Comparison of ENCODE assay signal across 2 cellular contexts in genomic region chr7:967361-968082, GRCh38.
A peak's percentile ranks its signal among the peaks of the same experiment; 100 is the strongest.
TF ChIP-seq lines count a peak whose summit lies in the region.

No MANE protein-coding gene starts in this region.

TF ChIP-seq in HepG2, 621 proteins besides CTCF, POLR2A, EP300 and RAD21:
- TF ChIP-seq ZNF691 (CRISPR knock-in tag; IDR thresholded peaks at IDR 0.05; ENCODE audit: borderline replicate concordance, low read depth) = 0 out of 2 replicates have a peak, but pooled peaks have one; percentile 38
- TF ChIP-seq EZH2 (conservative IDR thresholded peaks at IDR 0.05; ENCODE audit: low read depth, low read length) = no peak
- peak; percentile 39 for TF ChIP-seq RBFOX2 (IDR thresholded peaks at IDR 0.05; ENCODE audit: low read depth, low read length)
- TF ChIP-seq, protein P1, sequence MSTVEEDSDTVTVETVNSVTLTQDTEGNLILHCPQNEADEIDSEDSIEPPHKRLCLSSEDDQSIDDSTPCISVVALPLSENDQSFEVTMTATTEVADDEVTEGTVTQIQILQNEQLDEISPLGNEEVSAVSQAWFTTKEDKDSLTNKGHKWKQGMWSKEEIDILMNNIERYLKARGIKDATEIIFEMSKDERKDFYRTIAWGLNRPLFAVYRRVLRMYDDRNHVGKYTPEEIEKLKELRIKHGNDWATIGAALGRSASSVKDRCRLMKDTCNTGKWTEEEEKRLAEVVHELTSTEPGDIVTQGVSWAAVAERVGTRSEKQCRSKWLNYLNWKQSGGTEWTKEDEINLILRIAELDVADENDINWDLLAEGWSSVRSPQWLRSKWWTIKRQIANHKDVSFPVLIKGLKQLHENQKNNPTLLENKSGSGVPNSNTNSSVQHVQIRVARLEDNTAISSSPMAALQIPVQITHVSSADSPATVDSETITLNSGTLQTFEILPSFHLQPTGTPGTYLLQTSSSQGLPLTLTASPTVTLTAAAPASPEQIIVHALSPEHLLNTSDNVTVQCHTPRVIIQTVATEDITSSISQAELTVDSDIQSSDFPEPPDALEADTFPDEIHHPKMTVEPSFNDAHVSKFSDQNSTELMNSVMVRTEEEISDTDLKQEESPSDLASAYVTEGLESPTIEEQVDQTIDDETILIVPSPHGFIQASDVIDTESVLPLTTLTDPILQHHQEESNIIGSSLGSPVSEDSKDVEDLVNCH (CRISPR knock-in tag; IDR thresholded peaks at IDR 0.05) = no peak
- TF ChIP-seq RBM39 (IDR thresholded peaks at IDR 0.05; ENCODE audit: low read depth, low read length, poor library complexity, severe bottlenecking) = peak; percentile 7
- no peak for TF ChIP-seq MTF1 (CRISPR knock-in tag; IDR thresholded peaks at IDR 0.05)
- TF ChIP-seq NONO (IDR thresholded peaks at IDR 0.05) = no peak
- TF ChIP-seq NONO (CRISPR knock-in tag; conservative IDR thresholded peaks at IDR 0.05) = 0 out of 2 replicates have a peak, but pooled peaks have one; percentile 11
- 0 out of 2 replicates have a peak, but pooled peaks have one; percentile 27 for TF ChIP-seq ZBTB33 (CRISPR knock-in tag; IDR thresholded peaks at IDR 0.05)
- TF ChIP-seq ZNF687 (CRISPR knock-in tag; IDR thresholded peaks at IDR 0.05) = peak; percentile 12; the same call in 1 of the 2 replicates
- TF ChIP-seq HNRNPK (IDR thresholded peaks at IDR 0.05; ENCODE audit: low read depth, low read length, poor library complexity, severe bottlenecking) = no peak
- TF ChIP-seq ZC3H13 (CRISPR knock-in tag; IDR thresholded peaks at IDR 0.05) = peak; percentile 19; the same call in 1 of the 2 replicates
- TF ChIP-seq ZBTB38 (CRISPR knock-in tag; IDR thresholded peaks at IDR 0.05) = peak; percentile 60
- TF ChIP-seq ZFX (CRISPR knock-in tag; IDR thresholded peaks at IDR 0.05; ENCODE audit: low read depth) = peak; percentile 32; the same call in 1 of the 2 replicates
- peak; percentile 83 for TF ChIP-seq AGO2 (optimal IDR thresholded peaks at IDR 0.05; ENCODE audit: low read depth, low read length)
- 0 out of 2 replicates have a peak, but pooled peaks have one; percentile 11 for TF ChIP-seq POLR2G (IDR thresholded peaks at IDR 0.05; ENCODE audit: low read depth, low read length)
- TF ChIP-seq, protein P2, sequence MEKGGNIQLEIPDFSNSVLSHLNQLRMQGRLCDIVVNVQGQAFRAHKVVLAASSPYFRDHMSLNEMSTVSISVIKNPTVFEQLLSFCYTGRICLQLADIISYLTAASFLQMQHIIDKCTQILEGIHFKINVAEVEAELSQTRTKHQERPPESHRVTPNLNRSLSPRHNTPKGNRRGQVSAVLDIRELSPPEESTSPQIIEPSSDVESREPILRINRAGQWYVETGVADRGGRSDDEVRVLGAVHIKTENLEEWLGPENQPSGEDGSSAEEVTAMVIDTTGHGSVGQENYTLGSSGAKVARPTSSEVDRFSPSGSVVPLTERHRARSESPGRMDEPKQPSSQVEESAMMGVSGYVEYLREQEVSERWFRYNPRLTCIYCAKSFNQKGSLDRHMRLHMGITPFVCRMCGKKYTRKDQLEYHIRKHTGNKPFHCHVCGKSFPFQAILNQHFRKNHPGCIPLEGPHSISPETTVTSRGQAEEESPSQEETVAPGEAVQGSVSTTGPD (CRISPR knock-in tag; IDR thresholded peaks at IDR 0.05) = no peak

TF ChIP-seq in endothelial cell of umbilical vein, 7 proteins besides CTCF, POLR2A, EP300 and RAD21:
- TF ChIP-seq, protein P3, sequence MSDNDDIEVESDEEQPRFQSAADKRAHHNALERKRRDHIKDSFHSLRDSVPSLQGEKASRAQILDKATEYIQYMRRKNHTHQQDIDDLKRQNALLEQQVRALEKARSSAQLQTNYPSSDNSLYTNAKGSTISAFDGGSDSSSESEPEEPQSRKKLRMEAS (IDR thresholded peaks at IDR 0.05; ENCODE audit: insufficient read depth, insufficient read length) = no peak
- TF ChIP-seq MYC (IDR thresholded peaks at IDR 0.05; ENCODE audit: low read depth, low read length) (no peak), JUN (IDR thresholded peaks at IDR 0.05; ENCODE audit: borderline replicate concordance, insufficient read depth, insufficient read length, low read depth) (no peak), POLR2AphosphoS5 (IDR thresholded peaks at IDR 0.05; ENCODE audit: insufficient read depth, low read depth, low read length) (peak; percentile 13), GATA2 (IDR thresholded peaks at IDR 0.05; ENCODE audit: insufficient read depth, insufficient read length, low read depth, low read length) (no peak), FOS (IDR thresholded peaks at IDR 0.05; ENCODE audit: borderline replicate concordance, insufficient read depth, low read length) (no peak), EZH2 (IDR thresholded peaks at IDR 0.05; ENCODE audit: borderline replicate concordance, low read depth, low read length, severe bottlenecking) (no peak)
TF ChIP-seq in endothelial cell of umbilical vein: peak in this region for 1.
